ENCODE assay signal across 1 cellular context in genomic region chr19:18251587-18252369, GRCh38.
TF ChIP-seq lines count a peak whose summit lies in the region.

No MANE protein-coding gene starts in this region.

TF ChIP-seq in HCT116, 20 proteins besides CTCF, POLR2A, EP300 and RAD21:
- 0 out of 2 replicates have a peak, but pooled peaks have one; percentile 41 for TF ChIP-seq CBX3 (IDR thresholded peaks at IDR 0.05; ENCODE audit: low read depth)
- TF ChIP-seq, protein P1, sequence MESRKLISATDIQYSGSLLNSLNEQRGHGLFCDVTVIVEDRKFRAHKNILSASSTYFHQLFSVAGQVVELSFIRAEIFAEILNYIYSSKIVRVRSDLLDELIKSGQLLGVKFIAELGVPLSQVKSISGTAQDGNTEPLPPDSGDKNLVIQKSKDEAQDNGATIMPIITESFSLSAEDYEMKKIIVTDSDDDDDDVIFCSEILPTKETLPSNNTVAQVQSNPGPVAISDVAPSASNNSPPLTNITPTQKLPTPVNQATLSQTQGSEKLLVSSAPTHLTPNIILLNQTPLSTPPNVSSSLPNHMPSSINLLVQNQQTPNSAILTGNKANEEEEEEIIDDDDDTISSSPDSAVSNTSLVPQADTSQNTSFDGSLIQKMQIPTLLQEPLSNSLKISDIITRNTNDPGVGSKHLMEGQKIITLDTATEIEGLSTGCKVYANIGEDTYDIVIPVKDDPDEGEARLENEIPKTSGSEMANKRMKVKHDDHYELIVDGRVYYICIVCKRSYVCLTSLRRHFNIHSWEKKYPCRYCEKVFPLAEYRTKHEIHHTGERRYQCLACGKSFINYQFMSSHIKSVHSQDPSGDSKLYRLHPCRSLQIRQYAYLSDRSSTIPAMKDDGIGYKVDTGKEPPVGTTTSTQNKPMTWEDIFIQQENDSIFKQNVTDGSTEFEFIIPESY (IDR thresholded peaks at IDR 0.05; ENCODE audit: extremely low read depth, insufficient replicate concordance, low read length) = no peak
TF ChIP-seq in HCT116: peak in this region for 1.
